1 cellular context compared by ENCODE assay signal in genomic region chr19:3700242-3701032, GRCh38.
TF ChIP-seq lines count a peak whose summit lies in the region.

Gene PIP5K1C, minus strand, starts transcription at chr19:3700468. Its CDS starts 78 bp downstream, at chr19:3700390.

TF ChIP-seq in HepG2, 621 proteins besides CTCF, POLR2A, EP300 and RAD21 (continued from another document and continues in another):
- TF ChIP-seq REST (IDR thresholded peaks at IDR 0.05; ENCODE audit: borderline replicate concordance in 1 of 2, low read depth in 1 of 2, low read length in 2 of 2) (no peak), ZNF12 (CRISPR knock-in tag; IDR thresholded peaks at IDR 0.05) (no peak), ZHX2 (IDR thresholded peaks at IDR 0.05; ENCODE audit: low read depth) (no peak), ZHX2 (CRISPR knock-in tag; IDR thresholded peaks at IDR 0.05; ENCODE audit: borderline replicate concordance) (no peak), CAMTA2 (CRISPR knock-in tag; IDR thresholded peaks at IDR 0.05; ENCODE audit: borderline replicate concordance) (no peak), SRSF4 (IDR thresholded peaks at IDR 0.05; ENCODE audit: low read depth, low read length, poor library complexity, severe bottlenecking) (no peak), PBX2 (CRISPR knock-in tag; IDR thresholded peaks at IDR 0.05) (peak; percentile 65), ZNF274 (CRISPR knock-in tag; IDR thresholded peaks at IDR 0.05) (no peak), ZNF678 (CRISPR knock-in tag; IDR thresholded peaks at IDR 0.05) (no peak), REPIN1 (CRISPR knock-in tag; IDR thresholded peaks at IDR 0.05; ENCODE audit: borderline replicate concordance, low read depth) (no peak), GZF1 (CRISPR knock-in tag; IDR thresholded peaks at IDR 0.05) (no peak), BRCA1 (CRISPR knock-in tag; IDR thresholded peaks at IDR 0.05) (no peak), GABPA (IDR thresholded peaks at IDR 0.05; ENCODE audit: low read depth, low read length) (no peak), GABPA (CRISPR knock-in tag; IDR thresholded peaks at IDR 0.05; ENCODE audit: low read depth) (no peak), SP4 (CRISPR knock-in tag; IDR thresholded peaks at IDR 0.05) (peak; percentile 57; the same call in 1 of the 2 replicates), ZBTB4 (CRISPR knock-in tag; IDR thresholded peaks at IDR 0.05; ENCODE audit: borderline replicate concordance) (no peak), ELF1 (CRISPR knock-in tag; IDR thresholded peaks at IDR 0.05) (no peak), ZNF788 (CRISPR knock-in tag; IDR thresholded peaks at IDR 0.05; ENCODE audit: borderline replicate concordance) (no peak), ZBTB26 (CRISPR knock-in tag; IDR thresholded peaks at IDR 0.05; ENCODE audit: borderline replicate concordance) (no peak), ZSCAN9 (CRISPR knock-in tag; IDR thresholded peaks at IDR 0.05; ENCODE audit: borderline replicate concordance) (no peak), CBX2 (IDR thresholded peaks at IDR 0.05; ENCODE audit: low read depth, low read length) (no peak), CBX2 (CRISPR knock-in tag; IDR thresholded peaks at IDR 0.05; ENCODE audit: low read depth) (no peak), ARID5B (CRISPR knock-in tag; IDR thresholded peaks at IDR 0.05) (peak; percentile 59; the same call in 1 of the 2 replicates), HDAC1 (CRISPR knock-in tag; IDR thresholded peaks at IDR 0.05) (no peak; the same call in 1 of the 2 replicates), ZNF432 (CRISPR knock-in tag; IDR thresholded peaks at IDR 0.05; ENCODE audit: borderline replicate concordance) (no peak), PHB2 (IDR thresholded peaks at IDR 0.05; ENCODE audit: partially characterized antibody) (no peak), ELF4 (CRISPR knock-in tag; IDR thresholded peaks at IDR 0.05; ENCODE audit: borderline replicate concordance) (no peak), ZSCAN29 (CRISPR knock-in tag; conservative IDR thresholded peaks at IDR 0.05) (no peak), CBX1 (IDR thresholded peaks at IDR 0.05; ENCODE audit: low read depth) (no peak), MXI1 (IDR thresholded peaks at IDR 0.05; ENCODE audit: borderline replicate concordance, low read depth, low read length) (peak; percentile 37; the same call in 1 of the 3 replicates), SRY (CRISPR knock-in tag; IDR thresholded peaks at IDR 0.05) (no peak), BCLAF1 (IDR thresholded peaks at IDR 0.05) (no peak), MEF2D (CRISPR knock-in tag; IDR thresholded peaks at IDR 0.05) (0 out of 2 replicates have a peak, but pooled peaks have one; percentile 27), FOXO1 (CRISPR knock-in tag; IDR thresholded peaks at IDR 0.05) (no peak), ZFP36 (IDR thresholded peaks at IDR 0.05; ENCODE audit: borderline replicate concordance, low read depth, low read length, partially characterized antibody) (no peak), ZMYM3 (CRISPR knock-in tag; IDR thresholded peaks at IDR 0.05) (peak; percentile 69), AHR (CRISPR knock-in tag; IDR thresholded peaks at IDR 0.05) (no peak), HOXA3 (CRISPR knock-in tag; IDR thresholded peaks at IDR 0.05) (no peak), ZNF367 (CRISPR knock-in tag; IDR thresholded peaks at IDR 0.05; ENCODE audit: borderline replicate concordance) (no peak)
